In genomic region chr11:128905345-128906184, GRCh38 we compare ENCODE assay signal across 8 cellular contexts. TPM values are rescaled to one million over a fixed set of nuclear protein-coding genes. Genes with fewer than 3 reads are reported as not detected.
A peak's percentile ranks its signal among the peaks of the same experiment; 100 is the strongest.
DNase-seq lines count a peak whose midpoint lies in the region; ATAC-seq and TF ChIP-seq lines count a peak whose summit lies in the region.

No MANE protein-coding gene starts in this region.

- no peaks in the 10 kb centered on the region for H3K79me2 ChIP-seq in PC-9 (ENCODE audit: low read depth)

- ATAC-seq in GM18861 (IDR thresholded peaks at IDR 0.05; ENCODE audit: unreplicated experiment) (peak; percentile 41), HG03354 (IDR thresholded peaks at IDR 0.05; ENCODE audit: poor library complexity, severe bottlenecking, unreplicated experiment) (peak; percentile 54), right cardiac atrium (peak; percentile 50 to 53), GM19324 (IDR thresholded peaks at IDR 0.05; ENCODE audit: low FRiP score, unreplicated experiment) (no peak)
- ATAC-seq in activated naive CD8-positive, alpha-beta T cell treated with anti-CD3 and anti-CD28 coated beads, Interleukin-2, amount 10 ng/mL, durations not matched to agents 7 days and 5 days (ENCODE audit: low read depth), result peak; percentile 81

- H3K27ac Mint-ChIP-seq in activated naive CD8-positive, alpha-beta T cell treated with anti-CD3 and anti-CD28 coated beads, Interleukin-2, amount 10 ng/mL, durations not matched to agents 7 days and 5 days, result no peak overlapping the region

- H3K4me1 ChIP-seq in PC-9 (replicated peaks; ENCODE audit: insufficient read depth) (peaks cover 20% of the 10 kb centered on the region), right cardiac atrium (ENCODE audit: control insufficient read depth, insufficient read depth, low read length) (peaks cover 14% of the 10 kb centered on the region)

- 3% methylated on average over 45 of the region's 45 CpGs for WGBS in right cardiac atrium

- peak overlapping the region; percentile 81 for H2AFZ ChIP-seq in PC-9

- peak overlapping the region; percentile 84 for H3K4me2 ChIP-seq in PC-9

- CTCF ChIA-PET in PC-9 (lab: Charles Lee), result interaction anchor here (0.5 to 1.0 kb wide), 5 partner anchors 11 to 758 kb away, joined by 3 to 4 read pairs (median 3); no protein-coding TSS in a partner anchor

- H3K4me3 Mint-ChIP-seq in activated naive CD8-positive, alpha-beta T cell treated with anti-CD3 and anti-CD28 coated beads, Interleukin-2, amount 10 ng/mL, durations not matched to agents 7 days and 5 days, result peak overlapping the region; percentile 81

- no peak for DNase-seq in AG09319 (ENCODE audit: extremely low read depth, low read depth)
- DNase-seq in PC-9, result peak; percentile 67 to 68
- DNase-seq in activated naive CD8-positive, alpha-beta T cell treated with anti-CD3 and anti-CD28 coated beads, Interleukin-2, amount 10 ng/mL, durations not matched to agents 7 days and 5 days, result peak; percentile 51
- peak in 2 of 3 donors; percentile 60 to 71 for DNase-seq in right cardiac atrium
- no peak for DNase-seq in skeletal muscle cell (ENCODE audit: low read depth)

- BruUV-seq in PC-9 (replicated peaks; lab: Mats Ljungman, UMichigan), result no TSS peak

- H3K36me3 ChIP-seq in PC-9 (ENCODE audit: low read depth), result no peaks in the 10 kb centered on the region

- H4K20me1 ChIP-seq in PC-9 (ENCODE audit: insufficient read depth), result no peaks in the 10 kb centered on the region

- H3K27ac ChIP-seq in PC-9, result no peak overlapping the region
- peak overlapping the region; percentile 70 for H3K27ac ChIP-seq in right cardiac atrium (ENCODE audit: low read length)

- POLR2A ChIA-PET in PC-9 (lab: Charles Lee; ENCODE audit: unreplicated experiment), result interaction anchor here (0.6 to 0.7 kb wide), 2 partner anchors 19 to 433 kb away, joined by 6 to 21 read pairs; no protein-coding TSS in a partner anchor
- POLR2A ChIA-PET in activated naive CD8-positive, alpha-beta T cell treated with anti-CD3 and anti-CD28 coated beads, Interleukin-2, amount 10 ng/mL, durations not matched to agents 7 days and 5 days (lab: Charles Lee), result interaction anchor here (0.6 kb wide), 1 partner anchor 17 kb away, joined by 3 read pairs; no protein-coding TSS in a partner anchor

- peak overlapping the region; percentile 74 for H3K4me3 ChIP-seq in PC-9
- H3K4me3 ChIP-seq in right cardiac atrium (ENCODE audit: low read length), result peak overlapping the region; percentile 82
- H3K4me3 ChIP-seq in skeletal muscle cell (ENCODE audit: low read depth, low read length), result peak overlapping the region; percentile 49

- H3K9me2 ChIP-seq in PC-9 (ENCODE audit: insufficient read depth), result no peaks in the 10 kb centered on the region

- TF ChIP-seq CTCF in AG09319 (IDR thresholded peaks at IDR 0.05; ENCODE audit: low read depth, low read length) (peak; percentile 46), PC-9 (conservative IDR thresholded peaks at IDR 0.05) (peak; percentile 75)

- peaks cover 62% of the 10 kb centered on the region for H3K27me3 Mint-ChIP-seq in activated naive CD8-positive, alpha-beta T cell treated with anti-CD3 and anti-CD28 coated beads, Interleukin-2, amount 10 ng/mL, durations not matched to agents 7 days and 5 days

- H3F3A ChIP-seq in PC-9 (ENCODE audit: insufficient read depth, low read depth), result 0 out of 2 replicates have a peak, but pooled peaks cover 5% of the 10 kb centered on the region

- H3K9me3 Mint-ChIP-seq in activated naive CD8-positive, alpha-beta T cell treated with anti-CD3 and anti-CD28 coated beads, Interleukin-2, amount 10 ng/mL, durations not matched to agents 7 days and 5 days, result no peaks in the 10 kb centered on the region

- no peaks in the 10 kb centered on the region for H3K27me3 ChIP-seq in PC-9 (ENCODE audit: insufficient read depth, low read depth)
- H3K27me3 ChIP-seq in right cardiac atrium (ENCODE audit: control insufficient read depth, insufficient read depth), result no peaks in the 10 kb centered on the region

- H3K9me3 ChIP-seq in PC-9 (ENCODE audit: insufficient read depth, low read depth) (no peaks in the 10 kb centered on the region), right cardiac atrium (ENCODE audit: control insufficient read depth, low read length) (no peaks in the 10 kb centered on the region)

- peaks cover 5% of the 10 kb centered on the region for H3K4me1 Mint-ChIP-seq in activated naive CD8-positive, alpha-beta T cell treated with anti-CD3 and anti-CD28 coated beads, Interleukin-2, amount 10 ng/mL, durations not matched to agents 7 days and 5 days

- intact Hi-C loops in PC-9 (cut with micrococcal nuclease; ENCODE audit: unreplicated experiment) (no loop called here), right cardiac atrium (cut with DNase I) (no loop called here)

- no peaks in the 10 kb centered on the region for H3K36me3 Mint-ChIP-seq in activated naive CD8-positive, alpha-beta T cell treated with anti-CD3 and anti-CD28 coated beads, Interleukin-2, amount 10 ng/mL, durations not matched to agents 7 days and 5 days

RNA-seq across cellular contexts. Expression of gene KCNJ5, which starts 14.4 kb away (rescaled TPM):
- 0.11 TPM in 1 of 2 replicates, not detected in the other for total RNA-seq in PC-9 (2021)
- total RNA-seq in activated naive CD8-positive, alpha-beta T cell treated with anti-CD3 and anti-CD28 coated beads, Interleukin-2, amount 10 ng/mL, durations not matched to agents 7 days and 5 days, result under 1 TPM; 0.17 to 0.20 TPM
- 10 to 100 TPM in 3 of 4 donors, 1 to 10 TPM in 1; 9.3 to 30.0 (median 24.0) TPM for total RNA-seq in right cardiac atrium
- polyA plus RNA-seq in right cardiac atrium, result 15.8 TPM

RNA-seq across cellular contexts. Expression of gene TP53AIP1, which starts 37.1 kb away (rescaled TPM):
- total RNA-seq in PC-9 (2021) (not detected in 2 replicates), right cardiac atrium (not detected)
- total RNA-seq in activated naive CD8-positive, alpha-beta T cell treated with anti-CD3 and anti-CD28 coated beads, Interleukin-2, amount 10 ng/mL, durations not matched to agents 7 days and 5 days, result not detected
- polyA plus RNA-seq in right cardiac atrium, result 0.05 TPM

RNA-seq across cellular contexts. Expression of gene KCNJ1, which starts 38.5 kb away (rescaled TPM):
- not detected in 2 replicates for total RNA-seq in PC-9 (2021)
- under 1 TPM in 1 of 2 experiments, not detected in 1; 0.14 TPM for total RNA-seq in activated naive CD8-positive, alpha-beta T cell treated with anti-CD3 and anti-CD28 coated beads, Interleukin-2, amount 10 ng/mL, durations not matched to agents 7 days and 5 days
- total RNA-seq in right cardiac atrium, result under 1 TPM in 1 of 4 donors, not detected in 3; 0.17 TPM
- 0.09 TPM for polyA plus RNA-seq in right cardiac atrium

Comparison
In these comparisons a context has a peak if more than half of its experiments do, and no peak if none do; other contexts are left out.
1. DNase-seq: peak in PC-9 (2 of 2), activated naive CD8-positive, alpha-beta T cell treated with anti-CD3 and anti-CD28 coated beads, Interleukin-2, amount 10 ng/mL, durations not matched to agents 7 days and 5 days (single experiment) and right cardiac atrium (2 of 3); none in AG09319 (single experiment) and skeletal muscle cell (single experiment).
2. Peak in every context shown above with its lines, with median percentiles within 50 percentile points of each other: H3K4me3 ChIP-seq.